In the genomic region with DNA sequence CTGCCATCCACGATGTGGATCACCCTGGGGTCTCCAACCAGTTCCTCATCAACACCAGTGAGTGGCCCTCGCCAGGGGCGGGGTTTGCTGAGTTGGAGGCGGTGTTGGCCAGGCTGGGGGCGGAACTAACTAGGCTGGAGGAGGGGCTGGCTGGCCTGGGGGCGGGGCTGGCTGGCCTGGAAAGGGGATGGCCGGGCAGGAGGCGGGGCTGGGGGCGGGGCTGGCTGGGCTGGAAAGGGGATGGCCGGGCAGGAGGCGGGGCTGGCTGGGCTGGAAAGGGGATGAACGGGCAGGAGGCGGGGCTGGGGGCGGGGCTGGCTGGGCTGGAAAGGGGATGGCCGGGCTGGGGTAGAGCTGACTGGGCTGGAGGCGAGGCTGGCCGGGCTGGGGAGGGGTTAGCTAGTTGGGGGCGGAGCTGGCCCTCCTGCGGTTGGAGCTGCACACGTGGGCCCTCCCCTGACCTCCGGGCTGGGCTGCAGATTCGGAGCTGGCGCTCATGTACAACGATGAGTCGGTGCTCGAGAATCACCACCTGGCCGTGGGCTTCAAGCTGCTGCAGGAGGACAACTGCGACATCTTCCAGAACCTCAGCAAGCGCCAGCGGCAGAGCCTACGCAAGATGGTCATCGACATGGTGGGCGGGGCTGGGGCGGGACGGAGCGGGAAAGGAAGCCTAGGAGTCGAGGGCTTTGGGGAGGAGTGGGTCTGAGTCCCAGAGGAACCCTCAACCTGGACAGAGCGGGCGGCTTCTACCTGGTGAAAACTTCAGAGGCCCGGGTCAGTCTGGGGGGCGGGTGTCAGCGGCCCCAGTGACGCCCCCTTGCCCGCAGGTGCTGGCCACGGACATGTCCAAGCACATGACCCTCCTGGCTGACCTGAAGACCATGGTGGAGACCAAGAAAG, we compare ENCODE assay signal across 8 cellular contexts. TPM values are rescaled to one million over a fixed set of nuclear protein-coding genes. Genes with fewer than 3 reads are reported as not detected.
A peak's percentile ranks its signal among the peaks of the same experiment; 100 is the strongest.
DNase-seq lines count a peak whose midpoint lies in the region; ATAC-seq and TF ChIP-seq lines count a peak whose summit lies in the region.

No MANE protein-coding gene starts in this region.

- peak overlapping the region; percentile 42 for H3K4me3 Mint-ChIP-seq in CD4-positive, alpha-beta T cell

- H3K36me3 Mint-ChIP-seq in CD4-positive, alpha-beta T cell (ENCODE audit: low read depth), result no peaks in the 10 kb centered on the region

- peak overlapping the region; percentile 24 to 46 for H3K4me3 ChIP-seq in right atrium auricular region

- H3K27me3 Mint-ChIP-seq in CD4-positive, alpha-beta T cell, result no peaks in the 10 kb centered on the region

- H3K4me1 ChIP-seq in right atrium auricular region, result peaks cover 0 to 8% of the 10 kb centered on the region in 2 donors

- H3K27ac Mint-ChIP-seq in CD4-positive, alpha-beta T cell, result no peak overlapping the region

- in situ Hi-C loops in KBM-7 (cut with MboI; ENCODE audit: low pct_unique_long_range_greater_than_20kb, low sequenced_read_pairs), result no loop called here

- H3K4me1 Mint-ChIP-seq in CD4-positive, alpha-beta T cell (ENCODE audit: low read depth), result peaks cover 3% of the 10 kb centered on the region

- H3K27me3 ChIP-seq in CD4-positive, alpha-beta T cell (ENCODE audit: control insufficient read depth, insufficient read depth, low read length), result no peaks in the 10 kb centered on the region
- no peaks in the 10 kb centered on the region for H3K27me3 ChIP-seq in right atrium auricular region

- POLR2A ChIA-PET in CD4-positive, alpha-beta T cell (lab: Charles Lee), result interaction anchor here (1.4 kb wide), 1 partner anchor 42 kb away, joined by 4 read pairs; no protein-coding TSS in a partner anchor

- intact Hi-C loops in CD4-positive, alpha-beta T cell (cut with DNase I, micrococcal nuclease), result no loop called here

- peak; percentile 72 to 82 (median 80) for DNase-seq in CD4-positive, alpha-beta T cell
- DNase-seq in KBM-7, result peak; percentile 91
- peak; percentile 78 to 88 (median 84) for DNase-seq in T-helper 2 cell
- DNase-seq in anterior cingulate cortex (lab: John Stamatoyannopoulos, UW), result peak in 55 of 58 donors; percentile 13 to 94 (median 84)
- peak; percentile 93 for DNase-seq in right atrium auricular region (ENCODE audit: low spot score)
- peak; percentile 60 for DNase-seq in pulmonary artery endothelial cell (ENCODE audit: low read depth, low spot score)
- DNase-seq in ureter (ENCODE audit: low spot score), result peak; percentile 95

- peak; percentile 83 for ATAC-seq in CD4-positive, alpha-beta T cell (ENCODE audit: poor library complexity)
- peak; percentile 82 for ATAC-seq in GM21423 (IDR thresholded peaks at IDR 0.05; ENCODE audit: unreplicated experiment)

- CTCF ChIA-PET in CD4-positive, alpha-beta T cell (lab: Charles Lee), result no interaction called here

- TF ChIP-seq CTCF in CD4-positive, alpha-beta T cell (IDR thresholded peaks at IDR 0.05), result no peak
- no peak for TF ChIP-seq CTCF in right atrium auricular region (IDR thresholded peaks at IDR 0.05)

- no peak overlapping the region for H3K27ac ChIP-seq in CD4-positive, alpha-beta T cell (ENCODE audit: low read depth, low read length)
- H3K27ac ChIP-seq in right atrium auricular region, result no peak overlapping the region

- no peaks in the 10 kb centered on the region for H3K9me3 Mint-ChIP-seq in CD4-positive, alpha-beta T cell

- peaks cover 9% of the 10 kb centered on the region for H3K36me3 ChIP-seq in right atrium auricular region

- no peaks in the 10 kb centered on the region for H3K9me3 ChIP-seq in CD4-positive, alpha-beta T cell (ENCODE audit: control insufficient read depth, low read length)
- H3K9me3 ChIP-seq in right atrium auricular region, result no peaks in the 10 kb centered on the region

RNA-seq across cellular contexts. Expression of a gene that starts 41.0 kb away (rescaled TPM):
- 1 to 10 TPM; 1.5 to 2.1 TPM for total RNA-seq in CD4-positive, alpha-beta T cell
- total RNA-seq in right atrium auricular region (1 to 10 TPM; 9.4 to 9.9 TPM), pulmonary artery endothelial cell (2.6 and 2.7 TPM in 2 replicates), ureter (9.4 TPM)

RNA-seq across cellular contexts. Expression of a gene that starts 41.9 kb away (rescaled TPM):
- total RNA-seq in CD4-positive, alpha-beta T cell, result 10 to 100 TPM; 10.5 to 11.6 TPM
- 10 to 100 TPM; 52.1 to 64.9 TPM for total RNA-seq in right atrium auricular region
- 86.3 and 103 TPM in 2 replicates for total RNA-seq in pulmonary artery endothelial cell
- 52.6 TPM for total RNA-seq in ureter

RNA-seq across cellular contexts. Expression of a gene that starts 55.9 kb away (rescaled TPM):
- total RNA-seq in CD4-positive, alpha-beta T cell, result under 1 TPM; 0.55 to 0.92 TPM
- under 1 TPM; 0.12 to 0.59 TPM for total RNA-seq in right atrium auricular region
- total RNA-seq in pulmonary artery endothelial cell, result not detected in 2 replicates
- total RNA-seq in ureter, result 4.6 TPM

RNA-seq across cellular contexts. Expression of a gene that starts 58.0 kb away (rescaled TPM):
- 100 to 1,000 TPM; 162 to 164 TPM for total RNA-seq in CD4-positive, alpha-beta T cell
- total RNA-seq in right atrium auricular region (100 to 1,000 TPM; 130 to 131 TPM), pulmonary artery endothelial cell (335 and 371 TPM in 2 replicates), ureter (192 TPM)
